In the genomic region with DNA sequence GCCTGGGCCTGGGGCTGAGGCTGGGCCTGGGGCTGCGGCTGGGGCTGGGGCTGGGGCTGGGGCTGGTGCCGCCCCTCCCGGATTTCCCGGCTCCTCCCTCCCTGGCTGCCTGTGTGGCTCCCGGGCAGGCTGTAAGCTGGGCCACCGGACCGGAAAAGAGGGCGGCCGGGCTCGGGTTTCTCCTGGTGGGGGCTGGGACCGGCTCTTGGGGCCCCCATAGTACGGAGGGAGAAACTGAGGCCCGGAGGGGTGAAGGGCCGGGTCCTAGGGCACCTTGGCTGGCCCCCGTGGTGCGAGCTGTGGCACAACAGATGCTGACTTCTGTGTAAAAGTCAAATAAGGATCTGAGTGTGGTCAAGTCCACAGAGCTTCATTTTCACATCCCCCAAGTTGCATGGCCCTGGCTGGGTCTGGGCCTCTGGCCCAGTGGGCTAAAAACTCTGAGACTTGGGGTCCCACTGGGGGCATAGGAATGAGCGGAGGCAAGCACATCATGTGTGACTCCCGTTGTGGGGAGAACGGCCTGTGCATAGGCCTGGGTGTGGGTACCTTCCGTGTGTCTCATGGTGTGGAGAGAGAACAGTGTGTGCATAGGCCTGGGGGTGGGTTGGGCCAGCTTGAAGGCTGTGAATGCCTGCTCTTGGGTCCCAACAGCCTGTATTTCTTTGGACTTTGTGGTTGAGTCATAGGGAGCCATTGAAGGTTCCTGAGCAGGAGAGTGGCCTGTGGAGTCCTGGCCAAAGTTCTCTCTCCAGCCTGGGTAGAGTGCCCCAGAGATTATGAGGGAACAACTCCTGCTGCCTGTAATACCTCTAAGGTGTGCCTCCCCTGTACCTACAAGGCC, we compare ENCODE assay signal across 1 cellular context.
TF ChIP-seq lines count a peak whose summit lies in the region.

No MANE protein-coding gene starts in this region.

TF ChIP-seq in HCT116, 20 proteins besides CTCF, POLR2A, EP300 and RAD21 (continued from another document):
- no peak for TF ChIP-seq EZH2 (IDR thresholded peaks at IDR 0.05)
- TF ChIP-seq, protein P1, sequence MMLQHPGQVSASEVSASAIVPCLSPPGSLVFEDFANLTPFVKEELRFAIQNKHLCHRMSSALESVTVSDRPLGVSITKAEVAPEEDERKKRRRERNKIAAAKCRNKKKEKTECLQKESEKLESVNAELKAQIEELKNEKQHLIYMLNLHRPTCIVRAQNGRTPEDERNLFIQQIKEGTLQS (IDR thresholded peaks at IDR 0.05), result no peak
